In genomic region chr14:73238262-73238852, GRCh38 we compare ENCODE assay signal across 8 cellular contexts. TPM values are rescaled to one million over a fixed set of nuclear protein-coding genes. Genes with fewer than 3 reads are reported as not detected.
DNase-seq lines count a peak whose midpoint lies in the region; ATAC-seq, FAIRE-seq and TF ChIP-seq lines count a peak whose summit lies in the region.

No MANE protein-coding gene starts in this region.

- H3K9me3 ChIP-seq in WERI-Rb-1 (ENCODE audit: severe bottlenecking): no peaks in the 10 kb centered on the region

- no peaks in the 10 kb centered on the region for H3K27me3 ChIP-seq in WERI-Rb-1 (ENCODE audit: insufficient read depth, low read depth, severe bottlenecking)

- peak; percentile 19 for ATAC-seq in omental fat pad (ENCODE audit: low FRiP score)
- no peak for ATAC-seq in HG03280 (IDR thresholded peaks at IDR 0.05; ENCODE audit: unreplicated experiment)

- peak; percentile 69 for FAIRE-seq in RCC 7860 (lab: Jason Lieb, UNC)

- peak overlapping the region; percentile 72 for H3K4me3 ChIP-seq in epithelial cell of proximal tubule (ENCODE audit: low read depth, low read length)
- H3K4me3 ChIP-seq in WERI-Rb-1 (ENCODE audit: low read depth, low read length): no peak overlapping the region

- no peak for TF ChIP-seq CTCF in epithelial cell of proximal tubule (conservative IDR thresholded peaks at IDR 0.05; ENCODE audit: low read depth, low read length)
- TF ChIP-seq CTCF in omental fat pad (IDR thresholded peaks at IDR 0.05): no peak
- TF ChIP-seq CTCF in WERI-Rb-1 (IDR thresholded peaks at IDR 0.05; ENCODE audit: low read depth, low read length): no peak

- no peaks in the 10 kb centered on the region for H3K36me3 ChIP-seq in WERI-Rb-1

- H3K27ac ChIP-seq in WERI-Rb-1: no peak overlapping the region

- peak; percentile 28 for DNase-seq in activated CD4-positive, alpha-beta T cell treated with anti-CD3 and anti-CD28 coated beads for 48 hours
- DNase-seq in activated CD4-positive, alpha-beta T cell treated with anti-CD3 and anti-CD28 coated beads for 4 hours: no peak
- DNase-seq in RCC 7860 (ENCODE audit: low spot score): peak; percentile 56
- DNase-seq in epithelial cell of proximal tubule (ENCODE audit: low read depth): no peak
- DNase-seq in omental fat pad (ENCODE audit: low spot score): no peak
- DNase-seq in WERI-Rb-1: no peak
- DNase-seq in SKM-1 treated with dmso at 0.1 percent for 144 hours (lab: John Stamatoyannopoulos, UW; ENCODE audit: unreplicated experiment): no peak

RNA-seq across cellular contexts. Expression of gene PAPLN, which starts 1.1 kb away (rescaled TPM):
- 5.9 and 12.7 TPM in 2 replicates for total RNA-seq in epithelial cell of proximal tubule
- 10 to 100 TPM; 15.4 to 82.6 (median 34.1) TPM for total RNA-seq in omental fat pad

Comparison
In these comparisons a context has a peak if more than half of its experiments do, and no peak if none do; other contexts are left out.
1. DNase-seq: peak in activated CD4-positive, alpha-beta T cell treated with anti-CD3 and anti-CD28 coated beads for 48 hours (single experiment) and RCC 7860 (single experiment); none in activated CD4-positive, alpha-beta T cell treated with anti-CD3 and anti-CD28 coated beads for 4 hours (0 of 2), epithelial cell of proximal tubule (single experiment), omental fat pad (single experiment), WERI-Rb-1 (single experiment) and SKM-1 treated with dmso at 0.1 percent for 144 hours (single experiment).